ENCODE assay signal across 8 cellular contexts in the genomic region with DNA sequence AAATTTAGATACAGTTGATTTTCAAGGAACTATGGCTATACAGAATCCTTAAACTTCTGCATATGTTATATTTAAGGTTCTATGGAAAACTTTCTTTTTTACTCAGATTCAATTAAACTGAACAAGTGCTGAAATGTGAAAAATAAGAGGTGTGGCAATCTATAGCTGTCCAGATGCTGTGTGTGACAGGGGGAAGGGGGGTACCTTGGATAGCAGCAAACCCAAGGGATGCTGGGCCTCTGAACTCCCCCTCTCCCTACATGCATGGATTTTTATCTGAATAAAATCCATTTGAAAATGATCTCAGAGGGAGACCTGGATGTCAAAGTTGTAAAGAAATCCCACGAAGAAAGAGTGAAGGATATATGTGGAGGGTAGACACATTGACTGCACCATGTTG.
"Had no signal": no experiment of that assay in that cellular context is flagged by ENCODE, and none has a peak within 500 bp of the region (broad histone marks: within the 10 kb centered on the region; RNA-seq: fewer than 3 reads in every experiment).

No MANE protein-coding gene starts in this region.

- H3K27ac ChIP-seq: GM23248, HL-60, KMS-11 had no signal

- H3K4me3 ChIP-seq: GM23248 had no signal

- DNase-seq: GM23248, H9, HCEC 1CT, HFFc6, IMR-90, KBM-7 had no signal
